Comparison of ENCODE assay signal across 2 cellular contexts in genomic region chr1:20324704-20325406, GRCh38.
TF ChIP-seq lines count a peak whose summit lies in the region.

No MANE protein-coding gene starts in this region.

TF ChIP-seq in SK-N-SH, 30 proteins besides CTCF, POLR2A, EP300 and RAD21:
- TF ChIP-seq REST (IDR thresholded peaks at IDR 0.05; ENCODE audit: low read depth, low read length) (peak; percentile 73; the same call in 1 of the 2 replicates), USF1 (IDR thresholded peaks at IDR 0.05; ENCODE audit: borderline replicate concordance, low read depth) (no peak)

TF ChIP-seq in SK-N-SH treated with all-trans-retinoic acid at 6 μM for 48 hours, 23 proteins besides CTCF, POLR2A, EP300 and RAD21 (continued from another document):
- TF ChIP-seq TSHZ2 (CRISPR knock-in tag; IDR thresholded peaks at IDR 0.05) (no peak), OSR1 (CRISPR knock-in tag; IDR thresholded peaks at IDR 0.05) (no peak)
